ENCODE assay signal across 13 cellular contexts in the genomic region with DNA sequence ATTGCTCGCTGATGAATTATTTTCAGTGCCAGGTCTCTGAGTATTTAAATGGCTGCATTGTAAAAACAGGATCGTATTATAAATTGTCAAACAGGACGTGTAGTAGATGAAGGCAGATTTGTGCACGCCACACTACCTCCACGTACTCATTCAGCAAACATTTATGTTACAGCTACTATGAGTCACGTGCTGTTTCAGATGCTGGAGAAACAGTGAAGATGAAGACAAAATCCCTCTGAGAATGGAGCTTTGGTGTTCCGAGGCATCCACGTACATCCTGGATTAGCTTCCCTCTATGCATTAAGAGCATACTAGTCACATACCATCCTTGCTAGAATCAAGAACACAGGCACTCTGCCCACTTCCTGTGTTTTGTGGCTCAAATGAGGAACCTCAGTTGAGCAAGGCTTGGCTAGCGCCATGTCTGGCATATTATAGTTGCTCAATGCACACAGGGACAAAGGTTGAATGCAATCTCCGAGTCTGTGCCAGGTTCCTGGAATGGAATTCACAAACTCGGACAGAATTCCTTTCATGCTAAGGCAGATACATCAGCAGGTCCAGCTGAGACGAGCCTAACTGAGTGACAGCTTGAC.
A peak's percentile ranks its signal among the peaks of the same experiment; 100 is the strongest.
DNase-seq lines count a peak whose midpoint lies in the region; ATAC-seq, FAIRE-seq and TF ChIP-seq lines count a peak whose summit lies in the region.
"Had no signal": no experiment of that assay in that cellular context is flagged by ENCODE, and none has a peak within 500 bp of the region (broad histone marks: within the 10 kb centered on the region; RNA-seq: fewer than 3 reads in every experiment).

No MANE protein-coding gene starts in this region.

- H3K4me3 ChIP-seq in mammary epithelial cell (replicated peaks in 1 of 3; ENCODE audit: insufficient read depth in 1 of 3, low read depth in 2 of 3, low read length in 3 of 3), result no peak overlapping the region
- H3K4me3 ChIP-seq in GM12878, result no peak overlapping the region
- H3K4me3 ChIP-seq in liver (ENCODE audit: low read depth in 1 of 3, low read length in 3 of 3), result no peak overlapping the region
- H3K4me3 ChIP-seq: uterus had no signal

- H3K79me2 ChIP-seq in mammary epithelial cell (ENCODE audit: insufficient read depth, low read length), result no peaks in the 10 kb centered on the region
- H3K79me2 ChIP-seq in GM12878 (ENCODE audit: control insufficient read depth, insufficient read depth, low read length), result no peaks in the 10 kb centered on the region

- no peaks in the 10 kb centered on the region for H3K36me3 ChIP-seq in mammary epithelial cell (ENCODE audit: insufficient read depth, low read length)
- no peaks in the 10 kb centered on the region for H3K36me3 ChIP-seq in GM12878 (ENCODE audit: control insufficient read depth in 2 of 2, insufficient read depth in 2 of 2, low read length in 1 of 2)
- H3K36me3 ChIP-seq in liver (ENCODE audit: control insufficient read depth in 4 of 4, insufficient read depth in 3 of 4, low read depth in 1 of 4, low read length in 3 of 4), result no peaks in the 10 kb centered on the region
- H3K36me3 ChIP-seq: uterus had no signal

- BruUV-seq in mammary epithelial cell (replicated peaks; lab: Mats Ljungman, UMichigan), result no TSS peak
- BruUV-seq in MCF 10A (replicated peaks; lab: Mats Ljungman, UMichigan), result no TSS peak
- BruUV-seq in GM12878 (replicated peaks; lab: Mats Ljungman, UMichigan), result TSS peak; percentile 39

- TF ChIP-seq POLR2A in GM12878 (IDR thresholded peaks at IDR 0.05; ENCODE audit: low read depth, low read length), result no peak

- in situ Hi-C loops in mammary epithelial cell (cut with MboI; ENCODE audit: low sequenced_read_pairs in 2 of 2), result no loop called here
- in situ Hi-C loops in GM12878 (cut with MboI), result no loop called here

- H4K20me1 ChIP-seq in mammary epithelial cell (ENCODE audit: insufficient read depth, low read length) (no peaks in the 10 kb centered on the region), GM12878 (ENCODE audit: control insufficient read depth, insufficient read depth) (no peaks in the 10 kb centered on the region)

- ATAC-seq in GM12878 (no peak), HG02642 (IDR thresholded peaks at IDR 0.05; ENCODE audit: poor library complexity, unreplicated experiment) (no peak)

- H3K27ac ChIP-seq in mammary epithelial cell (ENCODE audit: insufficient read depth, low read depth, low read length) (no peak overlapping the region), GM12878 (ENCODE audit: control insufficient read depth, insufficient read depth) (no peak overlapping the region), liver (ENCODE audit: low read depth in 1 of 2, low read length in 2 of 2) (no peak overlapping the region)
- H3K27ac ChIP-seq: uterus had no signal

- CTCF ChIA-PET in mammary epithelial cell (lab: Charles Lee; ENCODE audit: low non-redundant PET), result no interaction called here
- CTCF ChIA-PET in MCF 10A (lab: Yijun Ruan, JAX), result interaction anchor here (0.5 kb wide), 1 partner anchor 216 kb away, joined by 3 read pairs; no protein-coding TSS in a partner anchor
- CTCF ChIA-PET in GM12878 (lab: Yijun Ruan, JAX), result interaction anchor here (0.8 kb wide), 1 partner anchor 294 kb away, joined by 3 read pairs; no protein-coding TSS in a partner anchor

- H3K9ac ChIP-seq in mammary epithelial cell (ENCODE audit: insufficient read depth, low read length) (no peak overlapping the region), GM12878 (ENCODE audit: control insufficient read depth, insufficient read depth, low read length) (no peak overlapping the region), liver (ENCODE audit: low read depth in 1 of 2, low read length in 2 of 2) (no peak overlapping the region)

- H3K4me1 Mint-ChIP-seq in MCF 10A (ENCODE audit: insufficient read depth, unreplicated experiment), result no peaks in the 10 kb centered on the region
- H3K4me1 Mint-ChIP-seq in activated T-helper 1 cell treated with anti-CD3 and anti-CD28 coated beads, Interleukin-12 subunit alpha, Interleukin-12 subunit beta, Interleukin-2, Interleukin-4 antibody, amounts not matched to agents 30 ng/mL and 10 ng/mL and 1 ng/mL, durations not matched to agents 14 hours and 24 hours and 36 hours (ENCODE audit: low read depth), result peaks cover 18% of the 10 kb centered on the region

- DNase-seq in mammary epithelial cell (peak; percentile 1), MCF 10A (ENCODE audit: unreplicated experiment) (no peak), GM12878 (ENCODE audit: low read depth, low spot score) (no peak), AG20443 (ENCODE audit: low spot score) (no peak)
- no peak for DNase-seq in effector CD4-positive, alpha-beta T cell
- no peak for DNase-seq in activated T-helper 1 cell treated with anti-CD3 and anti-CD28 coated beads, Interleukin-12 subunit alpha, Interleukin-12 subunit beta, Interleukin-2, Interleukin-4 antibody, amounts not matched to agents 30 ng/mL and 10 ng/mL and 1 ng/mL, durations not matched to agents 14 hours and 24 hours and 36 hours (ENCODE audit: low spot score)
- DNase-seq: ACHN, NCI-H446 had no signal

- POLR2A ChIA-PET in MCF 10A (lab: Yijun Ruan, JAX) (no interaction called here), GM12878 (lab: Charles Lee) (no interaction called here)

- H3K36me3 Mint-ChIP-seq in MCF 10A (ENCODE audit: insufficient read depth, unreplicated experiment), result no peaks in the 10 kb centered on the region
- peaks cover 10% of the 10 kb centered on the region for H3K36me3 Mint-ChIP-seq in activated T-helper 1 cell treated with anti-CD3 and anti-CD28 coated beads, Interleukin-12 subunit alpha, Interleukin-12 subunit beta, Interleukin-2, Interleukin-4 antibody, amounts not matched to agents 30 ng/mL and 10 ng/mL and 1 ng/mL, durations not matched to agents 14 hours and 24 hours and 36 hours (ENCODE audit: low read depth)

- 70% methylated on average over 12 of the region's 12 CpGs for WGBS in mammary epithelial cell (ENCODE audit: low coverage, missing lambda C conversion rate)
- WGBS in GM12878 (ENCODE audit: insufficient coverage, insufficient replicate concordance, low lambda C conversion rate, missing lambda C conversion rate), result 17% methylated on average over 12 of the region's 12 CpGs
- WGBS in liver, result 62% methylated on average over 12 of the region's 12 CpGs

- dilution Hi-C loops in mammary epithelial cell (cut with HindIII; ENCODE audit: low sequenced_read_pairs), result no loop called here

- TF ChIP-seq RAD21 in GM12878 (IDR thresholded peaks at IDR 0.05; ENCODE audit: insufficient read depth, low read depth, low read length) (no peak), liver (IDR thresholded peaks at IDR 0.05) (peak; percentile 40 to 60)

- no peaks in the 10 kb centered on the region for H3K9me3 ChIP-seq in mammary epithelial cell (replicated peaks; ENCODE audit: insufficient read depth, low read length)
- H3K9me3 ChIP-seq in GM12878 (replicated peaks; ENCODE audit: control insufficient read depth, insufficient read depth, low read length), result no peaks in the 10 kb centered on the region; the same call in 2 of the 3 replicates
- H3K9me3 ChIP-seq in liver (ENCODE audit: control insufficient read depth in 4 of 4, low read length in 3 of 4), result no peaks in the 10 kb centered on the region
- H3K9me3 ChIP-seq: uterus had no signal

- H3K4me1 ChIP-seq in mammary epithelial cell (ENCODE audit: insufficient read depth, low read length), result no peaks in the 10 kb centered on the region
- H3K4me1 ChIP-seq in GM12878 (ENCODE audit: control insufficient read depth, insufficient read depth, low read length), result peaks cover 6% of the 10 kb centered on the region
- peaks cover 0 to 34% (median 24%) of the 10 kb centered on the region in 4 donors for H3K4me1 ChIP-seq in liver (ENCODE audit: control insufficient read depth in 4 of 4, insufficient read depth in 4 of 4, low read length in 3 of 4)
- H3K4me1 ChIP-seq: uterus had no signal

- no peak for TF ChIP-seq CTCF in mammary epithelial cell (conservative IDR thresholded peaks at IDR 0.05 in 1 of 2, IDR thresholded peaks at IDR 0.05 in 1 of 2; ENCODE audit: extremely low read depth in 1 of 2, insufficient read depth in 1 of 2, low read depth in 1 of 2, low read length in 2 of 2)
- no peak for TF ChIP-seq CTCF in MCF 10A (IDR thresholded peaks at IDR 0.05; ENCODE audit: unreplicated experiment)
- no peak for TF ChIP-seq CTCF in GM12878 (IDR thresholded peaks at IDR 0.05 in 2 of 3, conservative IDR thresholded peaks at IDR 0.05 in 1 of 3; ENCODE audit: control insufficient read depth in 2 of 3, extremely low read depth in 1 of 3, insufficient read depth in 1 of 3, low read depth in 3 of 3, low read length in 3 of 3)
- no peak for TF ChIP-seq CTCF in liver (IDR thresholded peaks at IDR 0.05; ENCODE audit: low read depth, low read length, missing input control)

- RAD21 ChIA-PET in GM12878 (lab: Charles Lee; ENCODE audit: unreplicated experiment), result no interaction called here

- no peaks in the 10 kb centered on the region for H3K27me3 Mint-ChIP-seq in MCF 10A (ENCODE audit: insufficient read depth, unreplicated experiment)
- no peaks in the 10 kb centered on the region for H3K27me3 Mint-ChIP-seq in activated T-helper 1 cell treated with anti-CD3 and anti-CD28 coated beads, Interleukin-12 subunit alpha, Interleukin-12 subunit beta, Interleukin-2, Interleukin-4 antibody, amounts not matched to agents 30 ng/mL and 10 ng/mL and 1 ng/mL, durations not matched to agents 14 hours and 24 hours and 36 hours (ENCODE audit: insufficient read depth)
- H3K27me3 Mint-ChIP-seq: central memory CD8-positive, alpha-beta T cell had no signal

- no peak overlapping the region for H3K4me3 Mint-ChIP-seq in MCF 10A (ENCODE audit: unreplicated experiment)
- H3K4me3 Mint-ChIP-seq in activated T-helper 1 cell treated with anti-CD3 and anti-CD28 coated beads, Interleukin-12 subunit alpha, Interleukin-12 subunit beta, Interleukin-2, Interleukin-4 antibody, amounts not matched to agents 30 ng/mL and 10 ng/mL and 1 ng/mL, durations not matched to agents 14 hours and 24 hours and 36 hours, result no peak overlapping the region
- H3K4me3 Mint-ChIP-seq: central memory CD8-positive, alpha-beta T cell had no signal

- H3K4me2 ChIP-seq in mammary epithelial cell (ENCODE audit: insufficient read depth, low read depth, low read length) (no peak overlapping the region), GM12878 (ENCODE audit: control insufficient read depth, insufficient read depth) (peak overlapping the region; percentile 51; the same call in 1 of the 2 replicates)

- no peak overlapping the region for H2AFZ ChIP-seq in mammary epithelial cell (ENCODE audit: low read depth, low read length)
- H2AFZ ChIP-seq in GM12878 (ENCODE audit: control insufficient read depth, low read depth, low read length), result no peak overlapping the region

- no peaks in the 10 kb centered on the region for H3K27me3 ChIP-seq in mammary epithelial cell (ENCODE audit: insufficient read depth, low read length)
- H3K27me3 ChIP-seq in GM12878 (replicated peaks in 1 of 2; ENCODE audit: control insufficient read depth in 2 of 2, insufficient read depth in 2 of 2, low read length in 1 of 2), result no peaks in the 10 kb centered on the region
- H3K27me3 ChIP-seq in liver (ENCODE audit: control insufficient read depth in 4 of 4, insufficient read depth in 4 of 4, low read length in 3 of 4), result no peaks in the 10 kb centered on the region
- H3K27me3 ChIP-seq: uterus had no signal

- TF ChIP-seq EP300 in GM12878 (IDR thresholded peaks at IDR 0.05; ENCODE audit: borderline replicate concordance in 1 of 2, control insufficient read depth in 1 of 2, low read depth in 2 of 2, low read length in 2 of 2), result no peak

- SMC1A ChIA-PET in GM12878 (lab: Charles Lee; ENCODE audit: uncharacterized antibody, unreplicated experiment), result interaction anchor here (1.2 to 1.5 kb wide), 3 partner anchors 9 to 311 kb away, joined by 3 to 6 read pairs (median 5); no protein-coding TSS in a partner anchor

- intact Hi-C loops in mammary epithelial cell (cut with micrococcal nuclease) (no loop called here), MCF 10A (cut with micrococcal nuclease) (no loop called here), GM12878 (cut with micrococcal nuclease; ENCODE audit: unreplicated experiment) (no loop called here)
- intact Hi-C loops in activated T-helper 1 cell treated with anti-CD3 and anti-CD28 coated beads, Interleukin-12 subunit alpha, Interleukin-12 subunit beta, Interleukin-2, Interleukin-4 antibody, amounts not matched to agents 30 ng/mL and 10 ng/mL and 1 ng/mL, durations not matched to agents 14 hours and 24 hours and 36 hours (cut with micrococcal nuclease), result no loop called here

- H3K27ac Mint-ChIP-seq in MCF 10A (ENCODE audit: low read depth, unreplicated experiment), result no peak overlapping the region
- no peak overlapping the region for H3K27ac Mint-ChIP-seq in activated T-helper 1 cell treated with anti-CD3 and anti-CD28 coated beads, Interleukin-12 subunit alpha, Interleukin-12 subunit beta, Interleukin-2, Interleukin-4 antibody, amounts not matched to agents 30 ng/mL and 10 ng/mL and 1 ng/mL, durations not matched to agents 14 hours and 24 hours and 36 hours

- H3K9me3 Mint-ChIP-seq in MCF 10A (ENCODE audit: unreplicated experiment), result peaks cover 27% of the 10 kb centered on the region
- H3K9me3 Mint-ChIP-seq in activated T-helper 1 cell treated with anti-CD3 and anti-CD28 coated beads, Interleukin-12 subunit alpha, Interleukin-12 subunit beta, Interleukin-2, Interleukin-4 antibody, amounts not matched to agents 30 ng/mL and 10 ng/mL and 1 ng/mL, durations not matched to agents 14 hours and 24 hours and 36 hours, result no peaks in the 10 kb centered on the region
- H3K9me3 Mint-ChIP-seq: central memory CD8-positive, alpha-beta T cell had no signal

- FAIRE-seq in GM12878 (lab: Jason Lieb, UNC), result no peak
- FAIRE-seq: islet of Langerhans had no signal
